In the genomic region with DNA sequence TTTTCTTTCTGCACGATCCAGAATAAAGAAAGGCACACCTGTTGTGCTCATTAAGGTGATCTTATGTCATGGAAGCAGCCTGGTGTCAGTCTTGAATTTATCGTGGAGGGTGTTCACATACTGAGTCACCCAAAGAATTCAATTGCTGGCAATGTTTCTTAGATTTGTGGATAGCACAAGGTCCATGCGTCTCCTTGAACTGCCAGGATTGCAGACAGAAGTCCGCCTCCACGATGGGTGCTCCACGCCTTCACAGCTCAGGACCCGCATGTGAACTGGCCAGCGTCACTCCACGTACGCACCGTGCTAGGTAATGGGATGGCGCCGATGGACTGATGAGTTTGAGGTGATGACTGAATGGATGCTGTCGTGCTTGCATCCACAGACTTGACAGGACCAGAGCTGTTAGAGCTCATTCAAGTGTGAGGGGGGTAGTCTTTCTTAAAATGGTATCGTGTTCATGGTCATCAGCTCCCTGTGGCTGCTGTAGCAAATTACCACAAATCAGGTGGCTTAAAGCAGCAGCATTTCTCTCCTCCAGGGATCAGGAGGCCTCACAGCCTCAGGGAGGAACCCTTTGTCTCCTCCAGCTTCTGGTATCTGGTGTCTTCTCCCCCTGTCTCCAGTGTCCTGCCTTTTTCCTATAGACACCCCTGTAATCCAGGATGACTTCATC, we compare ENCODE assay signal across 9 cellular contexts.
DNase-seq lines count a peak whose midpoint lies in the region; ATAC-seq and TF ChIP-seq lines count a peak whose summit lies in the region.
"Had no signal": no experiment of that assay in that cellular context is flagged by ENCODE, and none has a peak within 500 bp of the region (broad histone marks: within the 10 kb centered on the region; RNA-seq: fewer than 3 reads in every experiment).

No MANE protein-coding gene starts in this region.

- POLR2A ChIA-PET in naive thymus-derived CD8-positive, alpha-beta T cell (lab: Charles Lee) = no interaction called here

- no peak overlapping the region for H3K4me3 Mint-ChIP-seq in naive thymus-derived CD8-positive, alpha-beta T cell

- H3K27ac Mint-ChIP-seq in naive thymus-derived CD8-positive, alpha-beta T cell = peak overlapping the region in 8 of 10 donors; percentile 6 to 75 (median 42)

- no peaks in the 10 kb centered on the region for H3K9me3 Mint-ChIP-seq in naive thymus-derived CD8-positive, alpha-beta T cell

- peaks cover 2 to 26% (median 15%) of the 10 kb centered on the region in 4 donors for H3K4me1 Mint-ChIP-seq in naive thymus-derived CD8-positive, alpha-beta T cell

- H3K4me1 ChIP-seq in right atrium auricular region = peaks cover 0 to 25% of the 10 kb centered on the region in 2 donors
- H3K4me1 ChIP-seq in colonic mucosa = peaks cover 10% of the 10 kb centered on the region

- no peaks in the 10 kb centered on the region for H3K9me3 ChIP-seq in right atrium auricular region
- H3K9me3 ChIP-seq in colonic mucosa = no peaks in the 10 kb centered on the region

- H3K27me3 ChIP-seq in right atrium auricular region (no peaks in the 10 kb centered on the region), colonic mucosa (no peaks in the 10 kb centered on the region)

- H3K4me3 ChIP-seq in right atrium auricular region (no peak overlapping the region), colonic mucosa (no peak overlapping the region)

- DNase-seq in right atrium auricular region (ENCODE audit: low spot score) (no peak), left cardiac atrium (no peak), MV-4-11 (lab: John Stamatoyannopoulos, UW) (no peak), GM10266 (ENCODE audit: extremely low spot score) (no peak), colonic mucosa (no peak)
- no peak for DNase-seq in naive thymus-derived CD8-positive, alpha-beta T cell
- DNase-seq: NCI-H446 treated with DMSO at 0.1 percent for 48 hours had no signal

- intact Hi-C loops in left cardiac atrium (cut with DNase I) (loop anchor here in 1 of 2 donors (10.0 kb wide), 1 partner anchor 123 kb away; no protein-coding TSS in a partner anchor), colonic mucosa (cut with DNase I) (loop anchor here (10.0 kb wide), 1 partner anchor 63 kb away; a partner anchor contains a TSS)

- peaks cover 0 to 36% (median 3%) of the 10 kb centered on the region in 3 donors for H3K36me3 Mint-ChIP-seq in naive thymus-derived CD8-positive, alpha-beta T cell

- peaks cover 39% of the 10 kb centered on the region for H3K36me3 ChIP-seq in right atrium auricular region
- no peaks in the 10 kb centered on the region for H3K36me3 ChIP-seq in colonic mucosa

- H3K27ac ChIP-seq in right atrium auricular region (peak overlapping the region; percentile 61 to 64), cingulate gyrus (ENCODE audit: low read depth, low read length) (peak overlapping the region; percentile 51), colonic mucosa (no peak overlapping the region)

- H3K9ac ChIP-seq in colonic mucosa (ENCODE audit: low read depth in 2 of 2, low read length in 2 of 2) = no peak overlapping the region

- ATAC-seq in left cardiac atrium (no peak), GM18511 (IDR thresholded peaks at IDR 0.05; ENCODE audit: unreplicated experiment) (no peak)
- ATAC-seq in naive thymus-derived CD8-positive, alpha-beta T cell = no peak

- no peaks in the 10 kb centered on the region for H3K27me3 Mint-ChIP-seq in naive thymus-derived CD8-positive, alpha-beta T cell

- TF ChIP-seq CTCF in right atrium auricular region (IDR thresholded peaks at IDR 0.05) (no peak), GM10266 (IDR thresholded peaks at IDR 0.05; ENCODE audit: control insufficient read depth, insufficient read depth, low read depth, missing control alignments) (no peak), colonic mucosa (IDR thresholded peaks at IDR 0.05) (no peak)
